ENCODE assay signal across 17 cellular contexts in genomic region chr3:138249636-138250035, GRCh38.
DNase-seq lines count a peak whose midpoint lies in the region; TF ChIP-seq lines count a peak whose summit lies in the region.
"Had no signal": no experiment of that assay in that cellular context is flagged by ENCODE, and none has a peak within 500 bp of the region (broad histone marks: within the 10 kb centered on the region; RNA-seq: fewer than 3 reads in every experiment).

No MANE protein-coding gene starts in this region.

- no peak overlapping the region for H3K27ac Mint-ChIP-seq in activated T-helper 2 cell treated with anti-CD3 and anti-CD28 coated beads, Interferon-gamma antibody, Interleukin-2, Interleukin-4, amounts not matched to agents 10 μg/mL and 5 μg/mL and 100 μg/mL, durations not matched to agents 14 hours and 24 hours and 36 hours
- no peak overlapping the region for H3K27ac Mint-ChIP-seq in glutamatergic neuron (ENCODE audit: unreplicated experiment)
- H3K27ac Mint-ChIP-seq: CD4-positive, alpha-beta T cell; CD8-positive, alpha-beta T cell had no signal

- peaks cover 41% of the 10 kb centered on the region for H3K36me3 Mint-ChIP-seq in activated T-helper 2 cell treated with anti-CD3 and anti-CD28 coated beads, Interferon-gamma antibody, Interleukin-2, Interleukin-4, amounts not matched to agents 10 μg/mL and 5 μg/mL and 100 μg/mL, durations not matched to agents 14 hours and 24 hours and 36 hours (ENCODE audit: low read depth)
- H3K36me3 Mint-ChIP-seq in glutamatergic neuron (ENCODE audit: unreplicated experiment) = no peaks in the 10 kb centered on the region

- no peaks in the 10 kb centered on the region for H3K4me1 ChIP-seq in effector memory CD4-positive, alpha-beta T cell (ENCODE audit: control insufficient read depth, insufficient read depth, low read length, poor library complexity, severe bottlenecking)
- H3K4me1 ChIP-seq: BE2C; BLaER1 treated with 17β-estradiol and CSF1 and Interleukin-3, amounts not matched to agents 10 nM and 100 nM had no signal

- H3K27me3 ChIP-seq in effector memory CD4-positive, alpha-beta T cell (replicated peaks; ENCODE audit: control insufficient read depth, insufficient read depth, low read length, poor library complexity, severe bottlenecking) = no peaks in the 10 kb centered on the region
- H3K27me3 ChIP-seq: BE2C; BLaER1 treated with 17β-estradiol and CSF1 and Interleukin-3, amounts not matched to agents 10 nM and 100 nM had no signal

- no peak for TF ChIP-seq CTCF in glutamatergic neuron (IDR thresholded peaks at IDR 0.05; ENCODE audit: partially characterized antibody, unreplicated experiment)

- no peaks in the 10 kb centered on the region for H3K27me3 Mint-ChIP-seq in activated T-helper 2 cell treated with anti-CD3 and anti-CD28 coated beads, Interferon-gamma antibody, Interleukin-2, Interleukin-4, amounts not matched to agents 10 μg/mL and 5 μg/mL and 100 μg/mL, durations not matched to agents 14 hours and 24 hours and 36 hours (ENCODE audit: low read depth)
- no peaks in the 10 kb centered on the region for H3K27me3 Mint-ChIP-seq in glutamatergic neuron (ENCODE audit: unreplicated experiment)
- H3K27me3 Mint-ChIP-seq: CD4-positive, alpha-beta T cell had no signal

- DNase-seq in EH (ENCODE audit: low read depth) (peak; percentile 52), M059J (ENCODE audit: low read depth) (peak; percentile 52), glutamatergic neuron (no peak)
- no peak for DNase-seq in effector memory CD4-positive, alpha-beta T cell
- no peak for DNase-seq in activated T-helper 2 cell treated with anti-CD3 and anti-CD28 coated beads, Interferon-gamma antibody, Interleukin-2, Interleukin-4, amounts not matched to agents 10 μg/mL and 5 μg/mL and 100 μg/mL, durations not matched to agents 14 hours and 24 hours and 36 hours (ENCODE audit: low spot score)
- DNase-seq: 8988T; ACHN; BE2C; Caco-2; Calu3; CD4-positive, alpha-beta T cell; CD8-positive, alpha-beta T cell; DMS79 treated with DMSO at 0.1 percent for 48 hours; EL; GF-D8 had no signal

- peaks cover 22% of the 10 kb centered on the region for H3K36me3 ChIP-seq in effector memory CD4-positive, alpha-beta T cell (ENCODE audit: control insufficient read depth, insufficient read depth, low read length)

- no peaks in the 10 kb centered on the region for H3K4me1 Mint-ChIP-seq in activated T-helper 2 cell treated with anti-CD3 and anti-CD28 coated beads, Interferon-gamma antibody, Interleukin-2, Interleukin-4, amounts not matched to agents 10 μg/mL and 5 μg/mL and 100 μg/mL, durations not matched to agents 14 hours and 24 hours and 36 hours (ENCODE audit: low read depth)
- H3K4me1 Mint-ChIP-seq in glutamatergic neuron (ENCODE audit: low read depth, unreplicated experiment) = no peaks in the 10 kb centered on the region

- H3K9me3 ChIP-seq in effector memory CD4-positive, alpha-beta T cell (ENCODE audit: control insufficient read depth, low read length) = no peaks in the 10 kb centered on the region
- H3K9me3 ChIP-seq: BE2C; BLaER1 treated with 17β-estradiol and CSF1 and Interleukin-3, amounts not matched to agents 10 nM and 100 nM; Caco-2 had no signal

- no peak overlapping the region for H3K27ac ChIP-seq in effector memory CD4-positive, alpha-beta T cell (ENCODE audit: insufficient read depth, low read length, poor library complexity, severe bottlenecking)
- H3K27ac ChIP-seq: BLaER1 treated with 17β-estradiol and CSF1 and Interleukin-3, amounts not matched to agents 10 nM and 100 nM; C4-2B had no signal

- peaks cover 5% of the 10 kb centered on the region for H3K9me3 Mint-ChIP-seq in activated T-helper 2 cell treated with anti-CD3 and anti-CD28 coated beads, Interferon-gamma antibody, Interleukin-2, Interleukin-4, amounts not matched to agents 10 μg/mL and 5 μg/mL and 100 μg/mL, durations not matched to agents 14 hours and 24 hours and 36 hours
- H3K9me3 Mint-ChIP-seq in glutamatergic neuron (ENCODE audit: unreplicated experiment) = no peaks in the 10 kb centered on the region
- H3K9me3 Mint-ChIP-seq: CD4-positive, alpha-beta T cell; CD8-positive, alpha-beta T cell had no signal

- no peak overlapping the region for H3K4me3 Mint-ChIP-seq in activated T-helper 2 cell treated with anti-CD3 and anti-CD28 coated beads, Interferon-gamma antibody, Interleukin-2, Interleukin-4, amounts not matched to agents 10 μg/mL and 5 μg/mL and 100 μg/mL, durations not matched to agents 14 hours and 24 hours and 36 hours (ENCODE audit: low read depth)
- H3K4me3 Mint-ChIP-seq in glutamatergic neuron (ENCODE audit: unreplicated experiment) = no peak overlapping the region
- H3K4me3 Mint-ChIP-seq: CD4-positive, alpha-beta T cell; CD8-positive, alpha-beta T cell had no signal

- intact Hi-C loops in activated T-helper 2 cell treated with anti-CD3 and anti-CD28 coated beads, Interferon-gamma antibody, Interleukin-2, Interleukin-4, amounts not matched to agents 10 μg/mL and 5 μg/mL and 100 μg/mL, durations not matched to agents 14 hours and 24 hours and 36 hours (cut with micrococcal nuclease) = no loop called here

- H3K4me3 ChIP-seq in effector memory CD4-positive, alpha-beta T cell (ENCODE audit: insufficient read depth, low read depth, low read length, poor library complexity, severe bottlenecking) = no peak overlapping the region
- H3K4me3 ChIP-seq: BLaER1 treated with 17β-estradiol and CSF1 and Interleukin-3, amounts not matched to agents 10 nM and 100 nM had no signal

Comparison
In these comparisons a context has a peak if more than half of its experiments do, and no peak if none do; other contexts are left out.
1. DNase-seq: peak in EH (single experiment) and M059J (single experiment); none in effector memory CD4-positive, alpha-beta T cell (0 of 3), activated T-helper 2 cell treated with anti-CD3 and anti-CD28 coated beads, Interferon-gamma antibody, Interleukin-2, Interleukin-4, amounts not matched to agents 10 μg/mL and 5 μg/mL and 100 μg/mL, durations not matched to agents 14 hours and 24 hours and 36 hours (single experiment) and glutamatergic neuron (single experiment).